Comparison of ENCODE assay signal across 8 cellular contexts in genomic region chr1:226064168-226064815, GRCh38. TPM values are rescaled to one million over a fixed set of nuclear protein-coding genes. Genes with fewer than 3 reads are reported as not detected.
DNase-seq lines count a peak whose midpoint lies in the region; ATAC-seq and TF ChIP-seq lines count a peak whose summit lies in the region.

No MANE protein-coding gene starts in this region.

- peak; percentile 81 for TF ChIP-seq CTCF in CD4-positive, alpha-beta T cell (IDR thresholded peaks at IDR 0.05)

- POLR2A ChIA-PET in CD4-positive, alpha-beta T cell (lab: Charles Lee), result interaction anchor here (0.6 to 6.7 kb wide), 33 partner anchors 10 to 637 kb away, joined by 3 to 750 read pairs (median 19); partner anchors contain the start of genes ACBD3, LBR, LIN9 and PARP1
- POLR2A ChIA-PET in naive thymus-derived CD4-positive, alpha-beta T cell (lab: Charles Lee), result interaction anchor here (0.7 to 6.4 kb wide), 28 partner anchors 9 to 637 kb away, joined by 3 to 450 read pairs (median 8); partner anchors contain the start of genes LBR, LIN9, SDE2 and SRP9

- peaks cover 85% of the 10 kb centered on the region for H3K36me3 Mint-ChIP-seq in CD4-positive, alpha-beta T cell (ENCODE audit: low read depth)
- peaks cover 14 to 39% (median 31%) of the 10 kb centered on the region in 5 donors for H3K36me3 Mint-ChIP-seq in naive thymus-derived CD4-positive, alpha-beta T cell

- H3K27ac ChIP-seq in CD4-positive, alpha-beta T cell (ENCODE audit: low read depth, low read length), result peak overlapping the region; percentile 97
- peak overlapping the region; percentile 99 for H3K27ac ChIP-seq in duodenal mucosa (ENCODE audit: low read depth, low read length)
- peak overlapping the region; percentile 97 for H3K27ac ChIP-seq in naive thymus-derived CD4-positive, alpha-beta T cell (ENCODE audit: low read depth, low read length)

- H3K27ac Mint-ChIP-seq in CD4-positive, alpha-beta T cell, result peak overlapping the region; percentile 99
- H3K27ac Mint-ChIP-seq in naive thymus-derived CD4-positive, alpha-beta T cell, result peak overlapping the region; percentile 99 to 100 (median 100)

- no peaks in the 10 kb centered on the region for H3K9me3 ChIP-seq in CD4-positive, alpha-beta T cell (ENCODE audit: control insufficient read depth, low read length)
- H3K9me3 ChIP-seq in HAP-1 (no peaks in the 10 kb centered on the region), duodenal mucosa (ENCODE audit: control insufficient read depth in 1 of 2, low read length in 2 of 2) (no peaks in the 10 kb centered on the region)
- H3K9me3 ChIP-seq in naive thymus-derived CD4-positive, alpha-beta T cell (ENCODE audit: control insufficient read depth in 2 of 3, low read length in 3 of 3), result no peaks in the 10 kb centered on the region

- ATAC-seq in CD4-positive, alpha-beta T cell (ENCODE audit: poor library complexity), result no peak
- ATAC-seq in SK-N-SH treated with all-trans-retinoic acid at 6 μM for 48 hours (no peak), HG02852 (IDR thresholded peaks at IDR 0.05; ENCODE audit: unreplicated experiment) (no peak), GM19463 (IDR thresholded peaks at IDR 0.05; ENCODE audit: unreplicated experiment) (no peak)
- no peak for ATAC-seq in naive thymus-derived CD4-positive, alpha-beta T cell

- peak overlapping the region; percentile 87 to 99 for H3K9ac ChIP-seq in duodenal mucosa (ENCODE audit: low read depth in 1 of 2, low read length in 2 of 2)

- H3K36me3 ChIP-seq in HAP-1 (replicated peaks) (peaks cover 44% of the 10 kb centered on the region), duodenal mucosa (ENCODE audit: control insufficient read depth in 1 of 2, insufficient read depth in 2 of 2, low read length in 2 of 2) (peaks cover 26% of the 10 kb centered on the region in 2 donors)
- peaks cover 19 to 47% (median 23%) of the 10 kb centered on the region in 3 experiments for H3K36me3 ChIP-seq in naive thymus-derived CD4-positive, alpha-beta T cell (ENCODE audit: control insufficient read depth in 2 of 3, insufficient read depth in 3 of 3, low read length in 3 of 3)

- no peaks in the 10 kb centered on the region for H3K27me3 ChIP-seq in CD4-positive, alpha-beta T cell (ENCODE audit: control insufficient read depth, insufficient read depth, low read length)
- H3K27me3 ChIP-seq in HAP-1 (ENCODE audit: low read depth) (no peaks in the 10 kb centered on the region), duodenal mucosa (ENCODE audit: control insufficient read depth in 1 of 2, insufficient read depth in 2 of 2, low read length in 2 of 2) (no peaks in the 10 kb centered on the region)
- H3K27me3 ChIP-seq in naive thymus-derived CD4-positive, alpha-beta T cell (ENCODE audit: control insufficient read depth in 2 of 2, insufficient read depth in 2 of 2, low read length in 2 of 2), result no peaks in the 10 kb centered on the region

- H3K4me3 ChIP-seq in HAP-1 (peak overlapping the region; percentile 99), duodenal mucosa (ENCODE audit: low read depth in 1 of 2, low read length in 2 of 2) (peak overlapping the region; percentile 90 to 99)
- H3K4me3 ChIP-seq in naive thymus-derived CD4-positive, alpha-beta T cell (ENCODE audit: low read length), result peak overlapping the region; percentile 80

- peak in 1 of 10 experiments; percentile 16 for DNase-seq in CD4-positive, alpha-beta T cell
- peak in 1 of 2 experiments; percentile 31 for DNase-seq in HAP-1 (ENCODE audit: low spot score in 2 of 2)
- DNase-seq in naive thymus-derived CD4-positive, alpha-beta T cell, result peak in 7 of 9 donors; percentile 31 to 61 (median 48)
- DNase-seq in stimulated activated CD4-positive, alpha-beta T cell treated with anti-CD3 and anti-CD28 coated beads, Interleukin-4, amount 100 ng/mL, for 1 hour, result no peak

- no peaks in the 10 kb centered on the region for H3K9me3 Mint-ChIP-seq in CD4-positive, alpha-beta T cell
- peaks cover 0 to 5% (median 0%) of the 10 kb centered on the region in 11 donors for H3K9me3 Mint-ChIP-seq in naive thymus-derived CD4-positive, alpha-beta T cell

- intact Hi-C loops in CD4-positive, alpha-beta T cell (cut with DNase I, micrococcal nuclease), result loop anchor here (1.0 to 10.0 kb wide), 10 partner anchors 57 to 871 kb away; partner anchors contain the start of genes ACBD3 (in 1 of the 2), LBR (in 1 of the 2), LEFTY1 (in 1 of the 2) and PYCR2 (in 1 of the 2)
- intact Hi-C loops in naive thymus-derived CD4-positive, alpha-beta T cell (cut with micrococcal nuclease), result loop anchor here (1.0 to 10.0 kb wide), 14 partner anchors 19 to 671 kb away; partner anchors contain the start of genes LIN9 (in 2 of the 2), ITPKB (in 1 of the 2), PARP1 (in 1 of the 2) and SRP9 (in 1 of the 2)

- H3K4me3 Mint-ChIP-seq in CD4-positive, alpha-beta T cell, result peak overlapping the region; percentile 100
- peak overlapping the region; percentile 99 to 100 (median 100) for H3K4me3 Mint-ChIP-seq in naive thymus-derived CD4-positive, alpha-beta T cell

- CTCF ChIA-PET in CD4-positive, alpha-beta T cell (lab: Charles Lee), result interaction anchor here (0.6 to 2.5 kb wide), 34 partner anchors 8 to 675 kb away, joined by 3 to 28 read pairs (median 4); partner anchors contain the start of genes ITPKB, SDE2 and SRP9
- CTCF ChIA-PET in naive thymus-derived CD4-positive, alpha-beta T cell (lab: Charles Lee), result interaction anchor here (0.5 to 2.9 kb wide), 25 partner anchors 9 to 1867 kb away, joined by 3 to 38 read pairs (median 6); no protein-coding TSS in a partner anchor

- H3K27me3 Mint-ChIP-seq in CD4-positive, alpha-beta T cell, result no peaks in the 10 kb centered on the region
- no peaks in the 10 kb centered on the region for H3K27me3 Mint-ChIP-seq in naive thymus-derived CD4-positive, alpha-beta T cell

- in situ Hi-C loops in HAP-1 (cut with MboI; ENCODE audit: low sequenced_read_pairs), result no loop called here

- H3K4me1 Mint-ChIP-seq in CD4-positive, alpha-beta T cell (ENCODE audit: low read depth), result peaks cover 75% of the 10 kb centered on the region
- peaks cover 42 to 69% (median 62%) of the 10 kb centered on the region in 7 donors for H3K4me1 Mint-ChIP-seq in naive thymus-derived CD4-positive, alpha-beta T cell

- H3K4me1 ChIP-seq in HAP-1 (peaks cover 25% of the 10 kb centered on the region), duodenal mucosa (ENCODE audit: control insufficient read depth in 1 of 2, insufficient read depth in 2 of 2, low read length in 2 of 2) (peaks cover 42 to 45% of the 10 kb centered on the region in 2 donors)
- peaks cover 36 to 45% of the 10 kb centered on the region in 2 donors for H3K4me1 ChIP-seq in naive thymus-derived CD4-positive, alpha-beta T cell (ENCODE audit: control insufficient read depth in 2 of 2, insufficient read depth in 2 of 2, low read length in 2 of 2)

TF ChIP-seq in SK-N-SH treated with all-trans-retinoic acid at 6 μM for 48 hours, 23 proteins besides CTCF, POLR2A, EP300 and RAD21:
- TF ChIP-seq RARB (CRISPR knock-in tag; IDR thresholded peaks at IDR 0.05) (no peak), TOX (CRISPR knock-in tag; IDR thresholded peaks at IDR 0.05; ENCODE audit: borderline replicate concordance) (peak; percentile 52; the same call in 1 of the 2 replicates)

RNA-seq across cellular contexts. Expression of gene H3-3A, which starts 1.8 kb away (rescaled TPM):
- total RNA-seq in CD4-positive, alpha-beta T cell, result 100 to 1,000 TPM; 372 to 380 TPM
- total RNA-seq in naive thymus-derived CD4-positive, alpha-beta T cell, result 100 to 1,000 TPM; 388 to 561 (median 412) TPM
- 100 to 1,000 TPM; 677 to 832 TPM for polyA plus RNA-seq in naive thymus-derived CD4-positive, alpha-beta T cell
